Comparison of ENCODE assay signal across 8 cellular contexts in genomic region chr11:69295995-69296889, GRCh38. TPM values are rescaled to one million over a fixed set of nuclear protein-coding genes. Genes with fewer than 3 reads are reported as not detected.
DNase-seq lines count a peak whose midpoint lies in the region; ATAC-seq and TF ChIP-seq lines count a peak whose summit lies in the region.

No MANE protein-coding gene starts in this region.

- H3K9ac ChIP-seq in Karpas-422 (ENCODE audit: low read length), result no peak overlapping the region

- H3K9me2 ChIP-seq in Karpas-422 (replicated peaks; ENCODE audit: insufficient read depth, low read length), result no peaks in the 10 kb centered on the region

- no peak overlapping the region for H3K4me3 ChIP-seq in AG10803 (ENCODE audit: low read length)
- H3K4me3 ChIP-seq in Karpas-422 (ENCODE audit: low read length), result no peak overlapping the region
- no peak overlapping the region for H3K4me3 ChIP-seq in astrocyte of the spinal cord (ENCODE audit: low read depth, low read length)
- H3K4me3 ChIP-seq in lower lobe of right lung, result no peak overlapping the region

- no peak overlapping the region for H2AFZ ChIP-seq in Karpas-422 (ENCODE audit: low read length)

- peak overlapping the region; percentile 51; the same call in 1 of the 2 replicates for H3K27ac ChIP-seq in Karpas-422 (ENCODE audit: low read length)
- peak overlapping the region; percentile 88 for H3K27ac ChIP-seq in lower lobe of right lung

- peak overlapping the region; percentile 70 for H3K4me2 ChIP-seq in Karpas-422 (ENCODE audit: low read depth, low read length, poor library complexity, severe bottlenecking)

- no peaks in the 10 kb centered on the region for H3K79me2 ChIP-seq in Karpas-422 (ENCODE audit: low read length)

- ATAC-seq in lower lobe of right lung (peak; percentile 13 to 21), HG02623 (IDR thresholded peaks at IDR 0.05; ENCODE audit: unreplicated experiment) (no peak), HG02973 (IDR thresholded peaks at IDR 0.05; ENCODE audit: unreplicated experiment) (no peak)

- intact Hi-C loops in lower lobe of right lung (cut with DNase I), result loop anchor here (10.0 kb wide), 1 partner anchor 349 kb away; the partner anchor contains the start of gene CCND1

- H3K36me3 ChIP-seq in Karpas-422 (ENCODE audit: insufficient read depth, low read length) (no peaks in the 10 kb centered on the region), lower lobe of right lung (no peaks in the 10 kb centered on the region)

- H4K20me1 ChIP-seq in Karpas-422 (ENCODE audit: insufficient read depth, low read depth, low read length), result no peaks in the 10 kb centered on the region

- H3K4me1 ChIP-seq in Karpas-422 (ENCODE audit: low read length) (peaks cover 33% of the 10 kb centered on the region), lower lobe of right lung (peaks cover 75% of the 10 kb centered on the region)

- H3K9me3 ChIP-seq in Karpas-422 (ENCODE audit: low read length), result no peaks in the 10 kb centered on the region
- H3K9me3 ChIP-seq in lower lobe of right lung, result no peaks in the 10 kb centered on the region

- TF ChIP-seq CTCF in AG10803 (conservative IDR thresholded peaks at IDR 0.05; ENCODE audit: low read length) (no peak), astrocyte of the spinal cord (IDR thresholded peaks at IDR 0.05; ENCODE audit: low read depth, low read length) (no peak), lower lobe of right lung (IDR thresholded peaks at IDR 0.05) (no peak)

- in situ Hi-C loops in astrocyte of the spinal cord (cut with HindIII; ENCODE audit: low sequenced_read_pairs), result no loop called here

- DNase-seq in AG10803 (ENCODE audit: low read depth), result peak; percentile 94
- DNase-seq in Karpas-422, result peak; percentile 45
- DNase-seq in astrocyte of the spinal cord (ENCODE audit: low read depth, low spot score), result peak; percentile 29
- peak; percentile 69 for DNase-seq in lower lobe of right lung
- DNase-seq in NCI-H1092 treated with DMSO at 0.1 percent for 48 hours (lab: John Stamatoyannopoulos, UW), result no peak
- DNase-seq in NCI-H446 (lab: John Stamatoyannopoulos, UW), result no peak

- H3K27me3 ChIP-seq in Karpas-422 (ENCODE audit: low read length), result no peaks in the 10 kb centered on the region
- H3K27me3 ChIP-seq in lower lobe of right lung (ENCODE audit: low read depth), result no peaks in the 10 kb centered on the region

RNA-seq across cellular contexts. Expression of gene MYEOV, which starts 2.3 kb away (rescaled TPM):
- 0.22 and 0.25 TPM in 2 replicates for total RNA-seq in Karpas-422 (2014; rRNA removed; shearing (Covaris generic); ENCODE audit: low replicate concordance)
- total RNA-seq in lower lobe of right lung, result 1.2 TPM

Comparison
In these comparisons a context has a peak if more than half of its experiments do, and no peak if none do; other contexts are left out.
1. DNase-seq: peak in AG10803 (single experiment), Karpas-422 (single experiment), astrocyte of the spinal cord (single experiment) and lower lobe of right lung (single experiment); none in NCI-H1092 treated with DMSO at 0.1 percent for 48 hours (single experiment) and NCI-H446 (0 of 2).
2. ATAC-seq: peak in lower lobe of right lung (2 of 2); none in HG02623 (single experiment) and HG02973 (single experiment).